23 cellular contexts compared by ENCODE assay signal in genomic region chr22:47601666-47602065, GRCh38.
DNase-seq lines count a peak whose midpoint lies in the region; ATAC-seq and TF ChIP-seq lines count a peak whose summit lies in the region.
"Had no signal": no experiment of that assay in that cellular context is flagged by ENCODE, and none has a peak within 500 bp of the region (broad histone marks: within the 10 kb centered on the region; RNA-seq: fewer than 3 reads in every experiment).

No MANE protein-coding gene starts in this region.

- no peak overlapping the region for H3K4me3 ChIP-seq in suprapubic skin
- H3K4me3 ChIP-seq: HAP-1, SJCRH30 had no signal

- peaks cover 12 to 20% of the 10 kb centered on the region in 2 donors for H3K27me3 Mint-ChIP-seq in natural killer cell treated with Interleukin-12 subunit alpha and Interleukin-12 subunit beta and Interleukin-15 and Interleukin-18, amount 100 ng/mL, for 72 hours
- peaks cover 7 to 20% of the 10 kb centered on the region in 2 donors for H3K27me3 Mint-ChIP-seq in natural killer cell (ENCODE audit: low read depth in 2 of 2)

- ATAC-seq in natural killer cell treated with Interleukin-12 subunit alpha and Interleukin-12 subunit beta and Interleukin-15 and Interleukin-18, amount 100 ng/mL, for 72 hours, result no peak
- no peak for ATAC-seq in natural killer cell
- no peak for ATAC-seq in HG03108 (IDR thresholded peaks at IDR 0.05; ENCODE audit: unreplicated experiment)
- no peak for ATAC-seq in GM21526 (IDR thresholded peaks at IDR 0.05; ENCODE audit: low FRiP score, unreplicated experiment)
- ATAC-seq: CD8-positive, alpha-beta T cell had no signal

- intact Hi-C loops in natural killer cell (cut with micrococcal nuclease), result no loop called here

- no peaks in the 10 kb centered on the region for H3K4me1 ChIP-seq in suprapubic skin
- H3K4me1 ChIP-seq: HAP-1, SJCRH30 had no signal

- H3K9me3 Mint-ChIP-seq in natural killer cell treated with Interleukin-12 subunit alpha and Interleukin-12 subunit beta and Interleukin-15 and Interleukin-18, amount 100 ng/mL, for 72 hours, result no peaks in the 10 kb centered on the region
- no peaks in the 10 kb centered on the region for H3K9me3 Mint-ChIP-seq in natural killer cell
- H3K9me3 Mint-ChIP-seq: CD8-positive, alpha-beta T cell had no signal

- H3K9me3 ChIP-seq in suprapubic skin, result no peaks in the 10 kb centered on the region
- H3K9me3 ChIP-seq: Caco-2, HAP-1, SJCRH30 had no signal

- TF ChIP-seq CTCF in natural killer cell (IDR thresholded peaks at IDR 0.05) (no peak), suprapubic skin (IDR thresholded peaks at IDR 0.05) (no peak)

- no peaks in the 10 kb centered on the region for H3K36me3 ChIP-seq in suprapubic skin
- H3K36me3 ChIP-seq: HAP-1, SJCRH30 had no signal

- no peak for TF ChIP-seq POLR2A in suprapubic skin (IDR thresholded peaks at IDR 0.05)

- H3K27ac Mint-ChIP-seq in natural killer cell treated with Interleukin-12 subunit alpha and Interleukin-12 subunit beta and Interleukin-15 and Interleukin-18, amount 100 ng/mL, for 72 hours, result no peak overlapping the region
- H3K27ac Mint-ChIP-seq in natural killer cell, result no peak overlapping the region
- H3K27ac Mint-ChIP-seq: B cell; CD8-positive, alpha-beta T cell; HFFc6 had no signal

- DNase-seq in natural killer cell treated with Interleukin-12 subunit alpha and Interleukin-12 subunit beta and Interleukin-15 and Interleukin-18, amount 100 ng/mL, for 72 hours (ENCODE audit: low spot score), result peak; percentile 12
- DNase-seq in natural killer cell (no peak), mesenteric fat pad (ENCODE audit: low spot score) (peak; percentile 26), suprapubic skin (ENCODE audit: low spot score in 2 of 2) (peak; percentile 10 to 41), NCI-H82 treated with DMSO at 0.1 percent for 48 hours (lab: John Stamatoyannopoulos, UW; ENCODE audit: unreplicated experiment) (no peak)
- DNase-seq: Caco-2, GOT3, HFFc6, KBM-7, MV-4-11, NCI-H1105, NCI-H1436 treated with DMSO at 0.1 percent for 48 hours, NCI-H187 treated with DMSO at 0.1 percent for 48 hours, NCI-H2171 treated with DMSO at 0.1 percent for 48 hours, NCI-H345, NCI-H510A treated with DMSO at 0.1 percent for 48 hours, SJCRH30 had no signal

- H3K36me3 Mint-ChIP-seq in natural killer cell treated with Interleukin-12 subunit alpha and Interleukin-12 subunit beta and Interleukin-15 and Interleukin-18, amount 100 ng/mL, for 72 hours, result no peaks in the 10 kb centered on the region
- H3K36me3 Mint-ChIP-seq in natural killer cell, result no peaks in the 10 kb centered on the region
- H3K36me3 Mint-ChIP-seq: CD8-positive, alpha-beta T cell had no signal

- H3K4me3 Mint-ChIP-seq in natural killer cell treated with Interleukin-12 subunit alpha and Interleukin-12 subunit beta and Interleukin-15 and Interleukin-18, amount 100 ng/mL, for 72 hours, result no peak overlapping the region
- H3K4me3 Mint-ChIP-seq in natural killer cell, result no peak overlapping the region
- H3K4me3 Mint-ChIP-seq: B cell; CD8-positive, alpha-beta T cell; HFFc6 had no signal

- no peak for TF ChIP-seq EP300 in suprapubic skin (IDR thresholded peaks at IDR 0.05)

- peaks cover 33% of the 10 kb centered on the region for H3K27me3 ChIP-seq in suprapubic skin
- H3K27me3 ChIP-seq: SJCRH30 had no signal

- H3K27ac ChIP-seq in suprapubic skin, result no peak overlapping the region
- H3K27ac ChIP-seq: C4-2B, SJCRH30 had no signal

- H3K4me1 Mint-ChIP-seq in natural killer cell treated with Interleukin-12 subunit alpha and Interleukin-12 subunit beta and Interleukin-15 and Interleukin-18, amount 100 ng/mL, for 72 hours (ENCODE audit: low read depth in 2 of 2), result no peaks in the 10 kb centered on the region
- H3K4me1 Mint-ChIP-seq in natural killer cell, result no peaks in the 10 kb centered on the region
- H3K4me1 Mint-ChIP-seq: B cell had no signal

- WGBS in suprapubic skin, result 74% methylated on average over 10 of the region's 10 CpGs

Comparison
In these comparisons a context has a peak if more than half of its experiments do, and no peak if none do; other contexts are left out.
1. DNase-seq: peak in natural killer cell treated with Interleukin-12 subunit alpha and Interleukin-12 subunit beta and Interleukin-15 and Interleukin-18, amount 100 ng/mL, for 72 hours (single experiment), mesenteric fat pad (single experiment) and suprapubic skin (2 of 2); none in natural killer cell (single experiment) and NCI-H82 treated with DMSO at 0.1 percent for 48 hours (single experiment).